8 cellular contexts compared by ENCODE assay signal in the genomic region with DNA sequence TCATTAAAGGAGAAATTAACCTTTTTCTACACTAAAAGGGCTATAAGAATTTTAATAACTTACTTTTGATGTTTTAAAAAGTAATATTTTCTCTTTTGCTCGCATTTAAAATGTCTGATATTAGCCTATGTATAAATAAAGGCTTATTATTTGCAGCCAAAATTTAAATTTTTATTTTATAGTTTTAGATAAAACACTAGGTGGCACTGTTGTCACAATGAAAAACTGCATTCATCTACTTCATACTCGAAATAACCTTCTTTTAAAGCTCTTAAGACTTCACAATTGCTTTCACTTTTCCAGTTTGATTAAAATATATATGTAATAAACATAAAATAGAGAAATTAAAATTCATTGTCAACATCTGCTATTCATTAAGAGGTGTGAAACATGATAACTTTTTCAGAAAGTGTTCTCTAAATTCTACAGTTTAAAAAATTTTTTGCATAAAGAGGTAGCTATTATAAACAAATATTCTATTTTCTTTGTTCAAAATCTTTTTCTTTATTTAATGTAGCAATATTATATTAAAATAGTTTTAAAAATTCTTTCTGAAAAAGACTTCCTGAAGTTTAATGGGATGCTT.
DNase-seq lines count a peak whose midpoint lies in the region; ATAC-seq, FAIRE-seq and TF ChIP-seq lines count a peak whose summit lies in the region.

No MANE protein-coding gene starts in this region.

- no peaks in the 10 kb centered on the region for H3K27me3 ChIP-seq in MM.1S (replicated peaks; ENCODE audit: insufficient read depth, low read length)
- H3K27me3 ChIP-seq in brain microvascular endothelial cell (replicated peaks): no peaks in the 10 kb centered on the region

- no peaks in the 10 kb centered on the region for H3K4me1 Mint-ChIP-seq in activated naive CD4-positive, alpha-beta T cell treated with anti-CD3 and anti-CD28 coated beads, Interleukin-2, amount 10 ng/mL, durations not matched to agents 7 days and 5 days

- H4K20me1 ChIP-seq in MM.1S (ENCODE audit: insufficient read depth, low read length): no peaks in the 10 kb centered on the region

- DNase-seq in ELR (ENCODE audit: low read depth) (peak; percentile 39), MM.1S (no peak), brain microvascular endothelial cell (no peak), myocyte (ENCODE audit: low read depth) (peak; percentile 27), GM19239 (ENCODE audit: insufficient read length, low spot score) (no peak), AG20443 (ENCODE audit: low spot score) (no peak)
- DNase-seq in activated naive CD4-positive, alpha-beta T cell treated with anti-CD3 and anti-CD28 coated beads, Interleukin-2, amount 10 ng/mL, durations not matched to agents 7 days and 5 days: no peak

- no peak for FAIRE-seq in GM19239 (lab: Jason Lieb, UNC)

- H3K27ac ChIP-seq in MM.1S (ENCODE audit: low read length): no peak overlapping the region
- H3K27ac ChIP-seq in brain microvascular endothelial cell: no peak overlapping the region

- H3K36me3 ChIP-seq in MM.1S (replicated peaks; ENCODE audit: insufficient read depth, low read length) (no peaks in the 10 kb centered on the region), brain microvascular endothelial cell (replicated peaks) (no peaks in the 10 kb centered on the region)

- CTCF ChIA-PET in activated naive CD4-positive, alpha-beta T cell treated with anti-CD3 and anti-CD28 coated beads, Interleukin-2, amount 10 ng/mL, durations not matched to agents 7 days and 5 days (lab: Charles Lee): interaction anchor here (0.7 to 1.0 kb wide), 2 partner anchors 473 to 1053 kb away, joined by 3 read pairs; no protein-coding TSS in a partner anchor

- H3K9me2 ChIP-seq in MM.1S (replicated peaks; ENCODE audit: insufficient read depth, low read length): no peaks in the 10 kb centered on the region

- no peaks in the 10 kb centered on the region for H3K27me3 Mint-ChIP-seq in activated naive CD4-positive, alpha-beta T cell treated with anti-CD3 and anti-CD28 coated beads, Interleukin-2, amount 10 ng/mL, durations not matched to agents 7 days and 5 days

- H3K79me2 ChIP-seq in MM.1S (ENCODE audit: low read length): no peaks in the 10 kb centered on the region

- no peaks in the 10 kb centered on the region for H3K9me3 Mint-ChIP-seq in activated naive CD4-positive, alpha-beta T cell treated with anti-CD3 and anti-CD28 coated beads, Interleukin-2, amount 10 ng/mL, durations not matched to agents 7 days and 5 days

- peak; percentile 34 for TF ChIP-seq CTCF in MM.1S (IDR thresholded peaks at IDR 0.05; ENCODE audit: low read length)
- TF ChIP-seq CTCF in brain microvascular endothelial cell (IDR thresholded peaks at IDR 0.05; ENCODE audit: low read depth, low read length, missing control alignments): peak; percentile 12

- H3K4me3 Mint-ChIP-seq in activated naive CD4-positive, alpha-beta T cell treated with anti-CD3 and anti-CD28 coated beads, Interleukin-2, amount 10 ng/mL, durations not matched to agents 7 days and 5 days: no peak overlapping the region

- H3K9ac ChIP-seq in MM.1S (ENCODE audit: low read length): no peak overlapping the region

- no peaks in the 10 kb centered on the region for H3K36me3 Mint-ChIP-seq in activated naive CD4-positive, alpha-beta T cell treated with anti-CD3 and anti-CD28 coated beads, Interleukin-2, amount 10 ng/mL, durations not matched to agents 7 days and 5 days

- no peak for ATAC-seq in GM19452 (IDR thresholded peaks at IDR 0.05; ENCODE audit: unreplicated experiment)

- H3K4me3 ChIP-seq in MM.1S (ENCODE audit: low read length): no peak overlapping the region
- H3K4me3 ChIP-seq in brain microvascular endothelial cell (ENCODE audit: low read depth, low read length): no peak overlapping the region

- H3K9me3 ChIP-seq in MM.1S (replicated peaks; ENCODE audit: insufficient read depth, low read length): no peaks in the 10 kb centered on the region

- no peak overlapping the region for H2AFZ ChIP-seq in MM.1S (ENCODE audit: low read length)

- no peaks in the 10 kb centered on the region for H3F3A ChIP-seq in MM.1S (ENCODE audit: insufficient read depth, low read length)

- in situ Hi-C loops in brain microvascular endothelial cell (cut with HindIII; ENCODE audit: low pct_ligation_motif_present, low sequenced_read_pairs): no loop called here

- H3K27ac Mint-ChIP-seq in activated naive CD4-positive, alpha-beta T cell treated with anti-CD3 and anti-CD28 coated beads, Interleukin-2, amount 10 ng/mL, durations not matched to agents 7 days and 5 days: no peak overlapping the region

- H3K4me1 ChIP-seq in MM.1S (ENCODE audit: low read length): no peaks in the 10 kb centered on the region

- no peak overlapping the region for H3K4me2 ChIP-seq in MM.1S (ENCODE audit: low read depth, low read length)

Comparison
In these comparisons a context has a peak if more than half of its experiments do, and no peak if none do; other contexts are left out.
1. DNase-seq: peak in ELR (single experiment) and myocyte (single experiment); none in MM.1S (single experiment), brain microvascular endothelial cell (single experiment), GM19239 (single experiment), activated naive CD4-positive, alpha-beta T cell treated with anti-CD3 and anti-CD28 coated beads, Interleukin-2, amount 10 ng/mL, durations not matched to agents 7 days and 5 days (single experiment) and AG20443 (single experiment).